In the genomic region with DNA sequence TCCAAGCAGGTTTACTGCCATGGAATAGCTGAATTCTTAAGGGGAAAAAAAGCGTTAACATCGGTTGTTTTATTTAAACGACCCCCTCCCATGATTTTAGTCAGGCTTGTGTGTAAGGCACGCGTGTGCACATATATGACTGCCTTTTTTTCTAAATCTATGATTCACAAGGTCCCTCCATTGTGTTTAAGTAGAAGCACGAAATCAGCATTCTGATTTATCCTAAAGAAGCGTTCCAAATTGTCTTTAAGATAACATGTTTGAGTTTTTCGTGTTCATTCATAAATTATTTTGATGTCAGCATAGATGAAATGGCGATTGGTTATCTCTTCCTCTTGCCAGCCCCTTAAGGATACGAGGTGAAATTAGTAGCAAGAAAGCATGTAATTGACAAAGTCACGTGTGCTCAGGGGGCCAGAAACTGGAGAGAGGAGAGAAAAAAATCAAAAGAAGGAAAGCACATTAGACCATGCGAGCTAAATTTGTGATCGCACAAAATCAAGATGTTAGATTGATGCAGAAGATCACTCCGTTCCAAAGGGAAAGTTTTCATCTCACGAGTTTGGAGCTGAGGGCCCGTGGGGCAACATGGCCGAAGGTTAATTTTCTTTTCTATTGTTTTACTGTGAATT, we compare ENCODE assay signal across 12 cellular contexts. TPM values are rescaled to one million over a fixed set of nuclear protein-coding genes. Genes with fewer than 3 reads are reported as not detected.
DNase-seq lines count a peak whose midpoint lies in the region; ATAC-seq, FAIRE-seq and TF ChIP-seq lines count a peak whose summit lies in the region.
"Had no signal": no experiment of that assay in that cellular context is flagged by ENCODE, and none has a peak within 500 bp of the region (broad histone marks: within the 10 kb centered on the region; RNA-seq: fewer than 3 reads in every experiment).

A gene with protein sequence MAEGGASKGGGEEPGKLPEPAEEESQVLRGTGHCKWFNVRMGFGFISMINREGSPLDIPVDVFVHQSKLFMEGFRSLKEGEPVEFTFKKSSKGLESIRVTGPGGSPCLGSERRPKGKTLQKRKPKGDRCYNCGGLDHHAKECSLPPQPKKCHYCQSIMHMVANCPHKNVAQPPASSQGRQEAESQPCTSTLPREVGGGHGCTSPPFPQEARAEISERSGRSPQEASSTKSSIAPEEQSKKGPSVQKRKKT (plus strand): TSS at position 445 of the 632 bp plus-strand sequence. CDS start 144 bp downstream, at position 589.

- no peaks in the 10 kb centered on the region for H4K20me1 ChIP-seq in H1 (replicated peaks in 1 of 2; ENCODE audit: control insufficient read depth in 1 of 2, insufficient read depth in 2 of 2, low read length in 2 of 2)
- H4K20me1 ChIP-seq: BLaER1 treated with 17β-estradiol and CSF1 and Interleukin-3, amounts not matched to agents 10 nM and 100 nM had no signal

- H2BK15ac ChIP-seq in H1 (ENCODE audit: low read length), result no peak within 1 kb of the TSS

- TF ChIP-seq EP300 in H1 (IDR thresholded peaks at IDR 0.05; ENCODE audit: borderline replicate concordance in 1 of 2, low read depth in 2 of 2, low read length in 2 of 2), result no peak

- H3K9me3 Mint-ChIP-seq in activated naive CD4-positive, alpha-beta T cell treated with anti-CD3 and anti-CD28 coated beads, Interleukin-2, amount 50 U/mL, for 24 hours, result peaks cover 16% of the 10 kb centered on the region
- peaks cover 4 to 15% of the 10 kb centered on the region in 2 donors for H3K9me3 Mint-ChIP-seq in stimulated activated naive CD8-positive, alpha-beta T cell treated with anti-CD3 and anti-CD28 coated beads, Interleukin-15, amount 100 ng/mL, for 72 hours

- H3K9me3 ChIP-seq in H1 (ENCODE audit: insufficient read depth in 2 of 2, low read depth in 1 of 2, low read length in 1 of 2), result no peaks in the 10 kb centered on the region
- H3K9me3 ChIP-seq: colonic mucosa, prostate gland had no signal

- peak within 1 kb of the TSS; percentile 99 for H3K14ac ChIP-seq in H1 (ENCODE audit: insufficient read length)

- H3K4me3 Mint-ChIP-seq in activated naive CD4-positive, alpha-beta T cell treated with anti-CD3 and anti-CD28 coated beads, Interleukin-2, amount 50 U/mL, for 24 hours, result no peak within 1 kb of the TSS
- peak within 1 kb of the TSS; percentile 72 to 75 for H3K4me3 Mint-ChIP-seq in stimulated activated naive CD8-positive, alpha-beta T cell treated with anti-CD3 and anti-CD28 coated beads, Interleukin-15, amount 100 ng/mL, for 72 hours

- peaks cover 9% of the 10 kb centered on the region for H3K23me2 ChIP-seq in H1 (ENCODE audit: low read depth, low read length)

- H3K27ac ChIP-seq in H1 (ENCODE audit: low read depth, low read length), result peak within 1 kb of the TSS; percentile 98
- H3K27ac ChIP-seq: BLaER1 treated with 17β-estradiol and CSF1 and Interleukin-3, amounts not matched to agents 10 nM and 100 nM; colonic mucosa; prostate gland had no signal

- H3K18ac ChIP-seq in H1 (ENCODE audit: extremely low read depth, low read length), result peak within 1 kb of the TSS; percentile 98

- WGBS in H1 (ENCODE audit: extremely low coverage in 1 of 2, insufficient coverage in 1 of 2, insufficient read length in 1 of 2, insufficient replicate concordance in 2 of 2, low coverage in 1 of 2, low lambda C conversion rate in 2 of 2, missing lambda C conversion rate in 1 of 2), 2 experiments, result 2% methylated on average over 17 of the region's 17 CpGs; no CpG with 5 or more reads in 1 of the 2 experiments

- peak within 1 kb of the TSS; percentile 94 for H3K4ac ChIP-seq in H1 (replicated peaks; ENCODE audit: insufficient read length, low read depth, low read length)

- peak within 1 kb of the TSS; percentile 97; the same call in 1 of the 2 replicates for H4K8ac ChIP-seq in H1 (ENCODE audit: extremely low read depth, insufficient read depth, low read length)

- no peak for FAIRE-seq in H1 (lab: Jason Lieb, UNC)

- H3K36me3 ChIP-seq in H1 (ENCODE audit: control insufficient read depth in 2 of 4, insufficient read depth in 4 of 4, low read length in 3 of 4), result peaks cover 0 to 26% (median 2%) of the 10 kb centered on the region in 4 experiments; a peak in 2 of 8 replicates
- H3K36me3 ChIP-seq: BLaER1 treated with 17β-estradiol and CSF1 and Interleukin-3, amounts not matched to agents 10 nM and 100 nM; colonic mucosa; prostate gland had no signal

- peaks cover 3 to 42% of the 10 kb centered on the region in 2 experiments; a peak in 3 of 4 replicates for H3K79me2 ChIP-seq in H1 (ENCODE audit: control insufficient read depth in 1 of 2, insufficient read depth in 2 of 2, low read length in 2 of 2)

- peak within 1 kb of the TSS; percentile 98 for H4K91ac ChIP-seq in H1 (replicated peaks; ENCODE audit: insufficient read length, low read length)

- peak within 1 kb of the TSS; percentile 99 for H4K5ac ChIP-seq in H1 (ENCODE audit: insufficient read length, low read depth, low read length)

- no peaks in the 10 kb centered on the region for H3K27me3 ChIP-seq in H1 (replicated peaks in 1 of 4; ENCODE audit: control insufficient read depth in 3 of 4, extremely low read depth in 1 of 4, insufficient read depth in 3 of 4, low read length in 3 of 4)

- H3K4me1 ChIP-seq in H1 (replicated peaks in 1 of 4; ENCODE audit: control insufficient read depth in 3 of 4, insufficient read depth in 4 of 4, low read length in 3 of 4), result peaks cover 2 to 7% (median 4%) of the 10 kb centered on the region in 4 experiments; a peak in 4 of 7 replicates
- H3K4me1 ChIP-seq: BLaER1 treated with 17β-estradiol and CSF1 and Interleukin-3, amounts not matched to agents 10 nM and 100 nM; colonic mucosa; prostate gland had no signal

- no peaks in the 10 kb centered on the region for H3K79me1 ChIP-seq in H1 (ENCODE audit: low read depth, low read length)

- H2BK12ac ChIP-seq in H1 (ENCODE audit: low read depth, low read length), result peak within 1 kb of the TSS; percentile 100; the same call in 1 of the 2 replicates

- peak within 1 kb of the TSS; percentile 59 for H3K27ac Mint-ChIP-seq in activated naive CD4-positive, alpha-beta T cell treated with anti-CD3 and anti-CD28 coated beads, Interleukin-2, amount 50 U/mL, for 24 hours
- no peak within 1 kb of the TSS for H3K27ac Mint-ChIP-seq in stimulated activated naive CD8-positive, alpha-beta T cell treated with anti-CD3 and anti-CD28 coated beads, Interleukin-15, amount 100 ng/mL, for 72 hours

- peak within 1 kb of the TSS; percentile 78 to 89 for H3K4me2 ChIP-seq in H1 (ENCODE audit: insufficient read depth in 1 of 2, low read depth in 2 of 2, low read length in 2 of 2)
- H3K4me2 ChIP-seq: BLaER1 treated with 17β-estradiol and CSF1 and Interleukin-3, amounts not matched to agents 10 nM and 100 nM had no signal

- H3K23ac ChIP-seq in H1 (ENCODE audit: insufficient read length), result no peak within 1 kb of the TSS

- peaks cover 58% of the 10 kb centered on the region for H3K27me3 Mint-ChIP-seq in activated naive CD4-positive, alpha-beta T cell treated with anti-CD3 and anti-CD28 coated beads, Interleukin-2, amount 50 U/mL, for 24 hours
- peaks cover 78% of the 10 kb centered on the region for H3K27me3 Mint-ChIP-seq in stimulated activated naive CD8-positive, alpha-beta T cell treated with anti-CD3 and anti-CD28 coated beads, Interleukin-15, amount 100 ng/mL, for 72 hours

- H2AFZ ChIP-seq in H1 (ENCODE audit: low read length), result no peak within 1 kb of the TSS

- H2BK5ac ChIP-seq in H1 (ENCODE audit: low read depth, low read length), result peak within 1 kb of the TSS; percentile 99

- peak within 1 kb of the TSS; percentile 85 to 99 (median 92) for H3K9ac ChIP-seq in H1 (replicated peaks in 1 of 4; ENCODE audit: extremely low read depth in 1 of 4, low read depth in 3 of 4, low read length in 3 of 4)
- H3K9ac ChIP-seq: BLaER1 treated with 17β-estradiol and CSF1 and Interleukin-3, amounts not matched to agents 10 nM and 100 nM had no signal

- no peak for TF ChIP-seq RAD21 in H1 (IDR thresholded peaks at IDR 0.05 in 1 of 2, conservative IDR thresholded peaks at IDR 0.05 in 1 of 2; ENCODE audit: low read depth in 2 of 2, low read length in 2 of 2)

- H2BK20ac ChIP-seq in H1 (ENCODE audit: low read length), result peak within 1 kb of the TSS; percentile 92

- ATAC-seq in stimulated activated naive CD8-positive, alpha-beta T cell treated with anti-CD3 and anti-CD28 coated beads, Interleukin-15, amount 100 ng/mL, for 72 hours, result no peak
- no peak for ATAC-seq in GM18511 (IDR thresholded peaks at IDR 0.05; ENCODE audit: unreplicated experiment)
- no peak for ATAC-seq in GM18870 (IDR thresholded peaks at IDR 0.05; ENCODE audit: unreplicated experiment)

- H3K4me1 Mint-ChIP-seq in activated naive CD4-positive, alpha-beta T cell treated with anti-CD3 and anti-CD28 coated beads, Interleukin-2, amount 50 U/mL, for 24 hours, result peaks cover 16% of the 10 kb centered on the region
- peaks cover 26% of the 10 kb centered on the region for H3K4me1 Mint-ChIP-seq in stimulated activated naive CD8-positive, alpha-beta T cell treated with anti-CD3 and anti-CD28 coated beads, Interleukin-15, amount 100 ng/mL, for 72 hours

- POLR2A ChIA-PET in H1 (lab: Charles Lee; ENCODE audit: partially characterized antibody), result interaction anchor here (0.7 to 10.2 kb wide), 33 partner anchors 11 to 443 kb away, joined by 3 to 251 read pairs (median 5); no protein-coding TSS in a partner anchor

- peak; percentile 60 to 92 for TF ChIP-seq POLR2A in H1 (IDR thresholded peaks at IDR 0.05; ENCODE audit: control extremely low read depth in 1 of 2, low read depth in 2 of 2, low read length in 2 of 2)

- peaks cover 6% of the 10 kb centered on the region for H3K36me3 Mint-ChIP-seq in activated naive CD4-positive, alpha-beta T cell treated with anti-CD3 and anti-CD28 coated beads, Interleukin-2, amount 50 U/mL, for 24 hours

- peak within 1 kb of the TSS; percentile 100 for H2BK120ac ChIP-seq in H1 (replicated peaks; ENCODE audit: low read depth, low read length)

- H3K4me3 ChIP-seq in H1 (ENCODE audit: extremely low read depth in 1 of 4, insufficient read depth in 2 of 4, low read depth in 3 of 4, low read length in 4 of 4), result peak within 1 kb of the TSS; percentile 51 to 92 (median 84)
- H3K4me3 ChIP-seq: BLaER1 treated with 17β-estradiol and CSF1 and Interleukin-3, amounts not matched to agents 10 nM and 100 nM; colonic mucosa; prostate gland had no signal

- peak within 1 kb of the TSS; percentile 91; the same call in 1 of the 2 replicates for H2AK5ac ChIP-seq in H1 (ENCODE audit: low read depth, low read length)

- H3K56ac ChIP-seq in H1 (replicated peaks; ENCODE audit: insufficient read length, low read depth, low read length), result peak within 1 kb of the TSS; percentile 93

- no peak for DNase-seq in activated naive CD4-positive, alpha-beta T cell treated with Interleukin-2 at 50 U/mL for 16 hours
- DNase-seq in OCI-M1 (lab: John Stamatoyannopoulos, UW) (peak; percentile 93), H1 (ENCODE audit: low read depth in 1 of 2, low spot score in 2 of 2) (no peak)
- DNase-seq in stimulated activated naive CD8-positive, alpha-beta T cell treated with anti-CD3 and anti-CD28 coated beads, Interleukin-15, amount 100 ng/mL, for 72 hours, result no peak
- no peak for DNase-seq in stimulated activated CD4-positive, alpha-beta T cell treated with anti-CD3 and anti-CD28 coated beads, Interleukin-2, amount 100 ng/mL, for 48 hours
- DNase-seq: colonic mucosa, hypothalamus had no signal

- TF ChIP-seq CTCF in H1 (IDR thresholded peaks at IDR 0.05; ENCODE audit: control extremely low read depth in 1 of 3, insufficient read depth in 1 of 3, low read depth in 1 of 3, low read length in 3 of 3), result no peak

- CTCF ChIA-PET in H1 (lab: Charles Lee; ENCODE audit: partially characterized antibody), result interaction anchor here (0.8 to 1.7 kb wide), 5 partner anchors 9 to 98 kb away, joined by 3 to 4 read pairs (median 4); partner anchors contain the start of gene HACE1

RNA-seq across cellular contexts. Expression of the gene that starts here (rescaled TPM):
- 92.4 and 94.7 TPM in 2 replicates for total RNA-seq in H1 (2021; fragmentation: NEBNext Ultra II Directional; extraction: Animal tissue kit (Norgen Biotek cat#: 25700))
- 14.2 and 27.4 TPM in 2 replicates for polyA plus RNA-seq in H1 (2011; rRNA removed)
- 27.9 TPM for polyA plus RNA-seq in H1 (2011; cell fraction: cytosol; rRNA removed)
- polyA plus RNA-seq in H1 (2011; cell fraction: nucleus; rRNA removed), result 14.8 TPM
- polyA plus RNA-seq in H1 (2012, experiment 1 of 2), result 30.9 to 50.6 TPM (median 37.4 TPM) in 4 replicates
- 3.5 TPM for polyA plus RNA-seq in H1 (2012, experiment 2 of 2)
- polyA plus RNA-seq in H1 (2013, experiment 1 of 2), result 47.8 TPM
- 45.4 TPM for polyA plus RNA-seq in H1 (2013, experiment 2 of 2)
- 53.3 and 71.1 TPM in 2 replicates for polyA minus RNA-seq in H1 (2011; rRNA and poly(A)+ RNA removed)
- 44.4 TPM for polyA minus RNA-seq in H1 (2011; cell fraction: cytosol; rRNA and poly(A)+ RNA removed)
- polyA minus RNA-seq in H1 (2011; cell fraction: nucleus; rRNA and poly(A)+ RNA removed), result 56.2 TPM
